In the genomic region with DNA sequence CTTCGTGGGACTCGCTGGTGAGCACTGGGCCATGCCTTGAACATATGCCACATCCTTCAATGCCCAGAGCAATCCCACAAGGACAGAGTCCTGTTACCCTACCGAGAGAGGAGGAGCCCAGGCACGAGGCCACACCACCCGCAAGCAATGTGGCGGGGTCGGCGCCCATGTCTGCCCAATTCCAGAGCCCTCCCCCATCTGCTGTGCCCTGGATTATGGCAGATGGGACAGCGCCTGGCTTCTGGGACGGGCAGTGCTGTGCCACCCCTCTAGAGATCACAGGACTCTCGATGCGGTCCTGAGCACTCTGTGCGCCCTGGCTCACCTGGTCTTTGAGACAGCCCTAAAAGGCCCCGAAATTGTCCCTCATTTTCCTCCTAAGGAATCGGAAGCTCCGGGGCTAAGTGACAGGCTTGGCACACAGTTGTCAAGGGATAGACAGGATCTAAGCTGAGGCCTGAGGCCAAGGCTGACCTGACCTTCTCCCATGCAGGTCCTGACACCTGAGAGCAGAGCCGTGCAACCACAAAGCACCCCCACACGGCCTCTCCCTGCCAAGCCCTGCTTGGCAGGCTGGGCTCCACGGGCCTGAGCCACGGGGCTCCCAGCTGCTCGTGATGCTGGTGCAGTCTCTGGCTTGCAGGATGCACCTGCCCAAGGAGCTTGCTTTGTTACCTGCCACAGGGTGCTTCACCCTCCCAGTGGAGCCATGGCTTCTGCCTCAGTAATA, we compare ENCODE assay signal across 28 cellular contexts. TPM values are rescaled to one million over a fixed set of nuclear protein-coding genes. Genes with fewer than 3 reads are reported as not detected.
DNase-seq lines count a peak whose midpoint lies in the region; ATAC-seq lines count a peak whose summit lies in the region.
"Had no signal": no experiment of that assay in that cellular context is flagged by ENCODE, and none has a peak within 500 bp of the region (broad histone marks: within the 10 kb centered on the region; RNA-seq: fewer than 3 reads in every experiment).

No MANE protein-coding gene starts in this region.

- no peaks in the 10 kb centered on the region for H3K9me3 Mint-ChIP-seq in stimulated activated effector memory CD8-positive, alpha-beta T cell treated with anti-CD3 and anti-CD28 coated beads, Interleukin-12 subunit alpha, Interleukin-12 subunit beta, amount 100 ng/mL, for 72 hours
- H3K9me3 Mint-ChIP-seq: activated B cell treated with CpG ODN at 0.5 μM for 24 hours; activated naive CD8-positive, alpha-beta T cell treated with anti-CD3 and anti-CD28 coated beads for 36 hours; activated T-cell treated with anti-CD3 and anti-CD28 coated beads, Interleukin-2, amount 50 U/mL, for 24 hours had no signal

- H3K36me3 Mint-ChIP-seq in stimulated activated effector memory CD8-positive, alpha-beta T cell treated with anti-CD3 and anti-CD28 coated beads, Interleukin-12 subunit alpha, Interleukin-12 subunit beta, amount 100 ng/mL, for 72 hours, result peaks cover 100% of the 10 kb centered on the region

- ATAC-seq in stimulated activated effector memory CD8-positive, alpha-beta T cell treated with anti-CD3 and anti-CD28 coated beads, Interleukin-12 subunit alpha, Interleukin-12 subunit beta, amount 100 ng/mL, for 72 hours, result no peak
- ATAC-seq in HG03196 (IDR thresholded peaks at IDR 0.05; ENCODE audit: unreplicated experiment) (no peak), HG03342 (IDR thresholded peaks at IDR 0.05; ENCODE audit: unreplicated experiment) (no peak)
- ATAC-seq: left lobe of liver, sciatic nerve had no signal

- peak overlapping the region; percentile 64 for H3K27ac Mint-ChIP-seq in stimulated activated effector memory CD8-positive, alpha-beta T cell treated with anti-CD3 and anti-CD28 coated beads, Interleukin-12 subunit alpha, Interleukin-12 subunit beta, amount 100 ng/mL, for 72 hours
- H3K27ac Mint-ChIP-seq: activated naive CD8-positive, alpha-beta T cell treated with anti-CD3 and anti-CD28 coated beads for 36 hours had no signal

- DNase-seq in DMS 273 (lab: John Stamatoyannopoulos, UW; ENCODE audit: unreplicated experiment), result peak; percentile 35
- no peak for DNase-seq in DMS 273 treated with DMSO at 0.1 percent for 48 hours (lab: John Stamatoyannopoulos, UW)
- DNase-seq in NCI-H510A (lab: John Stamatoyannopoulos, UW), result peak; percentile 34
- DNase-seq in myocyte (ENCODE audit: low read depth), result peak; percentile 44
- DNase-seq in stimulated activated effector memory CD8-positive, alpha-beta T cell treated with anti-CD3 and anti-CD28 coated beads, Interleukin-12 subunit alpha, Interleukin-12 subunit beta, amount 100 ng/mL, for 72 hours (ENCODE audit: low spot score in 2 of 2), result no peak
- no peak for DNase-seq in HUDEP-2 (lab: John Stamatoyannopoulos, UW; ENCODE audit: unreplicated experiment in 76 of 76)
- DNase-seq: activated B cell treated with CpG ODN at 0.5 μM for 24 hours; activated gamma-delta T cell; activated naive CD8-positive, alpha-beta T cell treated with anti-CD3 and anti-CD28 coated beads for 36 hours; activated T-cell treated with anti-CD3 and anti-CD28 coated beads, Interleukin-2, amount 50 U/mL, for 24 hours; aorta; EL; glutamatergic neuron; Karpas-422; NCI-H1417; NCI-H2029; NCI-H226; NCI-H774; stimulated activated CD4-positive, alpha-beta T cell treated with anti-CD3 and anti-CD28 coated beads, Interleukin-4, amount 100 ng/mL, for 1 hour; transverse colon had no signal

- peaks cover 22% of the 10 kb centered on the region for H3K4me1 Mint-ChIP-seq in stimulated activated effector memory CD8-positive, alpha-beta T cell treated with anti-CD3 and anti-CD28 coated beads, Interleukin-12 subunit alpha, Interleukin-12 subunit beta, amount 100 ng/mL, for 72 hours

- no peak overlapping the region for H3K4me3 Mint-ChIP-seq in stimulated activated effector memory CD8-positive, alpha-beta T cell treated with anti-CD3 and anti-CD28 coated beads, Interleukin-12 subunit alpha, Interleukin-12 subunit beta, amount 100 ng/mL, for 72 hours
- H3K4me3 Mint-ChIP-seq: activated B cell treated with CpG ODN at 0.5 μM for 24 hours; activated naive CD8-positive, alpha-beta T cell treated with anti-CD3 and anti-CD28 coated beads for 36 hours; activated T-cell treated with anti-CD3 and anti-CD28 coated beads, Interleukin-2, amount 50 U/mL, for 24 hours had no signal

RNA-seq across cellular contexts. Expression of gene PRRT1B, which starts 48.8 kb away (rescaled TPM):
- not detected in 2 replicates for total RNA-seq in myocyte
- polyA plus RNA-seq in myocyte (2012), result 0.16 TPM
- total RNA-seq: activated B cell treated with CpG ODN at 0.5 μM for 24 hours; activated naive CD8-positive, alpha-beta T cell treated with anti-CD3 and anti-CD28 coated beads for 36 hours; aorta; RPMI7951; sciatic nerve; T-helper 1 cell treated with Interleukin-12 subunit alpha and Interleukin-12 subunit beta and Interleukin-4 antibody, amounts not matched to agents 30 ng/mL and 1 ng/mL, for 36 hours had no signal
- polyA plus RNA-seq: aorta, esophagus, neural cell had no signal

Comparison
In these comparisons a context has a peak if more than half of its experiments do, and no peak if none do; other contexts are left out.
1. DNase-seq: peak in DMS 273 (single experiment), NCI-H510A (single experiment) and myocyte (single experiment); none in DMS 273 treated with DMSO at 0.1 percent for 48 hours (single experiment), stimulated activated effector memory CD8-positive, alpha-beta T cell treated with anti-CD3 and anti-CD28 coated beads, Interleukin-12 subunit alpha, Interleukin-12 subunit beta, amount 100 ng/mL, for 72 hours (0 of 2) and HUDEP-2 (0 of 76).